ENCODE assay signal across 38 cellular contexts in genomic region chr3:52513281-52513680, GRCh38. TPM values are rescaled to one million over a fixed set of nuclear protein-coding genes. Genes with fewer than 3 reads are reported as not detected.
"Had no signal": no experiment of that assay in that cellular context is flagged by ENCODE, and none has a peak within 500 bp of the region (broad histone marks: within the 10 kb centered on the region; RNA-seq: fewer than 3 reads in every experiment).

No MANE protein-coding gene starts in this region.

- H3K36me3 ChIP-seq: MG63 had no signal

- H3K4me3 ChIP-seq: MG63 had no signal

- DNase-seq: Karpas-422, Kasumi-1, MG63, MM.1S, MV-4-11, NCI-H1048, NCI-H1092, NCI-H1092 treated with DMSO at 0.1 percent for 48 hours, NCI-H1105, NCI-H1105 treated with DMSO at 0.1 percent for 48 hours, NCI-H1417, NCI-H1417 treated with DMSO at 0.1 percent for 48 hours, NCI-H1436, NCI-H1436 treated with DMSO at 0.1 percent for 48 hours, NCI-H146, NCI-H1694, NCI-H1694 treated with DMSO at 0.1 percent for 48 hours, NCI-H187 treated with DMSO at 0.1 percent for 48 hours, NCI-H1930, NCI-H2029, NCI-H2029 treated with DMSO at 0.1 percent for 48 hours, NCI-H2081, NCI-H2081 treated with DMSO at 0.1 percent for 48 hours, NCI-H2107, NCI-H2171, NCI-H2171 treated with DMSO at 0.1 percent for 48 hours, NCI-H2227 treated with DMSO at 0.1 percent for 48 hours, NCI-H226, NCI-H345, NCI-H446, NCI-H446 treated with DMSO at 0.1 percent for 48 hours, NCI-H510A, NCI-H510A treated with DMSO at 0.1 percent for 48 hours, NCI-H524, NCI-H524 treated with DMSO at 0.1 percent for 48 hours had no signal

- H3K9me3 ChIP-seq: MG63 had no signal

- H3K27me3 ChIP-seq: MG63 had no signal

RNA-seq across cellular contexts. Expression of gene STAB1, which starts 18.1 kb away (rescaled TPM):
- total RNA-seq: M059J, MCF 10A, NCI-H460 had no signal

RNA-seq across cellular contexts. Expression of gene TNNC1, which starts 59.4 kb away (rescaled TPM):
- total RNA-seq: M059J had no signal
